18 cellular contexts compared by ENCODE assay signal in the genomic region with DNA sequence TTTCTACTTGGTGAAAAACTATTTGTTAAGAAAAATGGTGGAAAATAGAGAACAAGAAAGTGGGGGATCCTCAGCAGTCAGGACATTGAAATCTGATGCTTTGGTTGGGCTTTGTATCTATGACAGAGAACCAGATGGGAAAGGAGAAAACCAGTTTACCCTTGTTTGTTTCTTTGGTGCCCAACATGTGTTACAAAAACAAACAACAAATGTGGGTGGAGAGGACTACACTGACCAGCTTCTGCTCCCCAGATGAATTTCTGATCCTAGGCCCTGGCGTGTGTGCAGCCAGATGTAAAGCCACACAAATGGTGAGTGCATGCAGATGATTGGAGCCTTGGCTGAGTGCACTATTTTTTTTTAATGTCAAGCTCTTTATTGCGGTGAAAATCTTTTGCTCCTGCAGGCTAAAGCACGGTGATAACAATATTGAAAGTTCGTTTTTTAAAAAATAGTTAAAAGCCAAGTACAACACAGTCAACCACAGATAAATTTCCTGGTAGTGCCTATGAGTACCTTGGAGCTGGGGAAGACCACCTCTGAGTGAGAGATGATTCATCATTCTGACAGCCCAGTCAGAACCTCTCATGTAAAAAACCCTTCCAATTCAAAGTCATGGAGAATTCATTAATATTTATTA.
A peak's percentile ranks its signal among the peaks of the same experiment; 100 is the strongest.
DNase-seq lines count a peak whose midpoint lies in the region; ATAC-seq and TF ChIP-seq lines count a peak whose summit lies in the region.
"Had no signal": no experiment of that assay in that cellular context is flagged by ENCODE, and none has a peak within 500 bp of the region (broad histone marks: within the 10 kb centered on the region; RNA-seq: fewer than 3 reads in every experiment).

No MANE protein-coding gene starts in this region.

- no peak overlapping the region for H3K4me2 ChIP-seq in osteoblast (ENCODE audit: insufficient read depth, low read length)

- peaks cover 3% of the 10 kb centered on the region for H3K4me1 Mint-ChIP-seq in endodermal cell
- H3K4me1 Mint-ChIP-seq in activated T-helper 17 cell treated with anti-CD3 and anti-CD28 coated beads, Interleukin-2, amount 50 U/mL, for 72 hours: no peaks in the 10 kb centered on the region
- H3K4me1 Mint-ChIP-seq: CD4-positive, alpha-beta memory T cell had no signal

- no peaks in the 10 kb centered on the region for H3K27me3 Mint-ChIP-seq in endodermal cell (ENCODE audit: insufficient read depth)
- H3K27me3 Mint-ChIP-seq in activated T-helper 17 cell treated with anti-CD3 and anti-CD28 coated beads, Interleukin-2, amount 50 U/mL, for 72 hours: no peaks in the 10 kb centered on the region
- H3K27me3 Mint-ChIP-seq: CD4-positive, alpha-beta memory T cell had no signal

- H3K79me2 ChIP-seq in osteoblast (ENCODE audit: insufficient read depth, low read length): no peaks in the 10 kb centered on the region

- H3K36me3 Mint-ChIP-seq in endodermal cell (ENCODE audit: low read depth): no peaks in the 10 kb centered on the region
- H3K36me3 Mint-ChIP-seq in activated T-helper 17 cell treated with anti-CD3 and anti-CD28 coated beads, Interleukin-2, amount 50 U/mL, for 72 hours (ENCODE audit: low read depth): no peaks in the 10 kb centered on the region
- H3K36me3 Mint-ChIP-seq: CD4-positive, alpha-beta memory T cell had no signal

- H3K4me3 ChIP-seq in endodermal cell (ENCODE audit: low read length): no peak overlapping the region
- no peak overlapping the region for H3K4me3 ChIP-seq in osteoblast (ENCODE audit: insufficient read depth, low read length)
- H3K4me3 ChIP-seq: SJSA1 had no signal

- no peak for ATAC-seq in GM18858 (IDR thresholded peaks at IDR 0.05; ENCODE audit: unreplicated experiment)
- ATAC-seq in activated T-helper 17 cell treated with anti-CD3 and anti-CD28 coated beads, Interleukin-2, amount 50 U/mL, for 72 hours (replicated peaks): no peak

- H3K36me3 ChIP-seq in endodermal cell (ENCODE audit: control insufficient read depth, insufficient read depth, low read length): no peaks in the 10 kb centered on the region
- no peaks in the 10 kb centered on the region for H3K36me3 ChIP-seq in osteoblast (ENCODE audit: insufficient read depth, low read length)
- H3K36me3 ChIP-seq: SJSA1 had no signal

- no peaks in the 10 kb centered on the region for H3K27me3 ChIP-seq in endodermal cell (ENCODE audit: control insufficient read depth, insufficient read depth, low read length, poor library complexity, severe bottlenecking)
- H3K27me3 ChIP-seq in osteoblast (ENCODE audit: insufficient read depth, low read length): no peaks in the 10 kb centered on the region
- H3K27me3 ChIP-seq: SJSA1 had no signal

- H3K9me3 Mint-ChIP-seq in endodermal cell: peaks cover 14% of the 10 kb centered on the region
- peaks cover 10% of the 10 kb centered on the region for H3K9me3 Mint-ChIP-seq in activated T-helper 17 cell treated with anti-CD3 and anti-CD28 coated beads, Interleukin-2, amount 50 U/mL, for 72 hours

- peak overlapping the region; percentile 33 for H3K27ac Mint-ChIP-seq in endodermal cell
- no peak overlapping the region for H3K27ac Mint-ChIP-seq in activated T-helper 17 cell treated with anti-CD3 and anti-CD28 coated beads, Interleukin-2, amount 50 U/mL, for 72 hours
- H3K27ac Mint-ChIP-seq: CD4-positive, alpha-beta memory T cell had no signal

- H4K20me1 ChIP-seq in osteoblast (ENCODE audit: insufficient read depth, low read length): no peaks in the 10 kb centered on the region

- peak; percentile 18 for DNase-seq in GM04504 (ENCODE audit: low read depth)
- peak; percentile 91 for DNase-seq in OCI-M1 (lab: John Stamatoyannopoulos, UW)
- no peak for DNase-seq in endodermal cell
- DNase-seq in osteoblast (ENCODE audit: insufficient read length, low spot score, missing footprints): peak; percentile 66
- no peak for DNase-seq in activated T-cell treated with anti-CD3 and anti-CD28 coated beads, Interleukin-2, amount 50 U/mL, for 48 hours
- DNase-seq: Calu3; CD4-positive, alpha-beta memory T cell; DMS53; H7; IMR-90; Karpas-422; NCI-H187; NCI-H446 treated with DMSO at 0.1 percent for 48 hours; NCI-H774; SW 1271 had no signal

- TF ChIP-seq CTCF in endodermal cell (conservative IDR thresholded peaks at IDR 0.05) (no peak), osteoblast (IDR thresholded peaks at IDR 0.05; ENCODE audit: extremely low read depth, low read depth, low read length) (no peak)

- H3K9ac ChIP-seq in endodermal cell (ENCODE audit: extremely low read depth, low read length, poor library complexity, severe bottlenecking): no peak overlapping the region

- H3K4me1 ChIP-seq in endodermal cell (ENCODE audit: control insufficient read depth, insufficient read depth, low read length): no peaks in the 10 kb centered on the region
- peaks cover 4% of the 10 kb centered on the region for H3K4me1 ChIP-seq in osteoblast (ENCODE audit: insufficient read depth, low read length)
- H3K4me1 ChIP-seq: SJSA1 had no signal

- H3K4me3 Mint-ChIP-seq in endodermal cell: no peak overlapping the region
- no peak overlapping the region for H3K4me3 Mint-ChIP-seq in activated T-helper 17 cell treated with anti-CD3 and anti-CD28 coated beads, Interleukin-2, amount 50 U/mL, for 72 hours
- H3K4me3 Mint-ChIP-seq: CD4-positive, alpha-beta memory T cell had no signal

- H3K9me3 ChIP-seq in endodermal cell (ENCODE audit: control insufficient read depth, low read length): no peaks in the 10 kb centered on the region
- no peaks in the 10 kb centered on the region for H3K9me3 ChIP-seq in osteoblast (ENCODE audit: low read depth, low read length)
- H3K9me3 ChIP-seq: SJSA1 had no signal

- 74 to 77% methylated on average over 4 of the region's 4 CpGs for WGBS in endodermal cell (ENCODE audit: insufficient coverage in 1 of 2, insufficient read length in 1 of 2), 2 experiments

- H3K27ac ChIP-seq in endodermal cell (ENCODE audit: low read depth, low read length) (no peak overlapping the region), osteoblast (ENCODE audit: low read depth, low read length) (no peak overlapping the region)
- H3K27ac ChIP-seq: SJSA1 had no signal

- H2AFZ ChIP-seq in osteoblast (ENCODE audit: low read length): peak overlapping the region; percentile 61

Comparison
In these comparisons a context has a peak if more than half of its experiments do, and no peak if none do; other contexts are left out.
1. DNase-seq: peak in GM04504 (single experiment), OCI-M1 (single experiment) and osteoblast (single experiment); none in endodermal cell (single experiment) and activated T-cell treated with anti-CD3 and anti-CD28 coated beads, Interleukin-2, amount 50 U/mL, for 48 hours (0 of 2).